26 cellular contexts compared by ENCODE assay signal in the genomic region with DNA sequence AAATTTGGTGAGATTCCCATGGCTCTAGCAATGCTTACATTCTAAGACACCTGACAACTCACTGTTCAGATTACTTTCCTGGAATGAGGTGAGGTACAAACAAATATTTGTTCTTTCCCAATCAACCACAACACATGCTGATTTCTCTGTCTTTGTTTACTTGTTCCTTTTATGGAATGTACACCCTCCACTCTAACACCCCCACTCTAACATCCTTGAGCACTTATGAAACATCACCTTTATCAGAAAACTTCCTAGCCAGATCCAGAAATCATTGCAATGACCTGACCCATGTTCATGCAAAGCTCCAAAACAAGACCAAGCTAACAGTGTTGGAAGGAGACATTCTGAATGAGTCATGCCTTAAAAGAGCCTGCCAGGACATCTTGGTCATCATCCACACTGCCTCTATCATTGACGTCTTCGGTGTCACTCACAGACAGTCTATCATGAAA. TPM values are rescaled to one million over a fixed set of nuclear protein-coding genes. Genes with fewer than 3 reads are reported as not detected.
A peak's percentile ranks its signal among the peaks of the same experiment; 100 is the strongest.
DNase-seq lines count a peak whose midpoint lies in the region; ATAC-seq, FAIRE-seq and TF ChIP-seq lines count a peak whose summit lies in the region.
"Had no signal": no experiment of that assay in that cellular context is flagged by ENCODE, and none has a peak within 500 bp of the region (broad histone marks: within the 10 kb centered on the region; RNA-seq: fewer than 3 reads in every experiment).

No MANE protein-coding gene starts in this region.

- TF ChIP-seq RAD21 in HepG2 (CRISPR knock-in tag; IDR thresholded peaks at IDR 0.05) = no peak

- H2AFZ ChIP-seq in HepG2 (ENCODE audit: low read length) = no peak overlapping the region

- no peak overlapping the region for H3K4me3 Mint-ChIP-seq in activated CD4-positive, alpha-beta T cell treated with anti-CD3 and anti-CD28 coated beads, Interleukin-2, amount 10 ng/mL, durations not matched to agents 7 days and 5 days
- H3K4me3 Mint-ChIP-seq: nephron had no signal

- TF ChIP-seq EP300 in HepG2 (IDR thresholded peaks at IDR 0.05; ENCODE audit: low read depth in 2 of 2, low read length in 2 of 2) = no peak
- no peak for TF ChIP-seq EP300 in HepG2 (CRISPR knock-in tag; IDR thresholded peaks at IDR 0.05; ENCODE audit: borderline replicate concordance)

- DNase-seq in right cardiac atrium = no peak
- DNase-seq in Right ventricle myocardium inferior (ENCODE audit: missing footprints) = no peak
- DNase-seq in bronchial epithelial cell (ENCODE audit: low read depth) = peak; percentile 61
- DNase-seq in HepG2 (ENCODE audit: low spot score) = no peak
- peak; percentile 29 for DNase-seq in urothelium cell line (ENCODE audit: low spot score)
- no peak for DNase-seq in mesenteric fat pad (ENCODE audit: low spot score)
- no peak for DNase-seq in activated CD4-positive, alpha-beta T cell treated with anti-CD3 and anti-CD28 coated beads, Interleukin-2, amount 10 ng/mL, durations not matched to agents 7 days and 5 days
- DNase-seq: activated naive CD4-positive, alpha-beta T cell treated with anti-CD3 and anti-CD28 coated beads, Interleukin-2, amount 50 U/mL, for 16 hours; activated T-cell treated with anti-CD3 and anti-CD28 coated beads, Interleukin-2, amount 50 U/mL, for 48 hours; C1 segment of cervical spinal cord; effector CD4-positive, alpha-beta T cell; NCI-H2171 treated with DMSO at 0.1 percent for 48 hours; NCI-H69; posterior cingulate gyrus; SHP77; SW 1271 had no signal

- H3K4me3 ChIP-seq in right cardiac atrium (ENCODE audit: low read length) (no peak overlapping the region), bronchial epithelial cell (ENCODE audit: low read depth, low read length) (no peak overlapping the region), HepG2 (replicated peaks in 1 of 3; ENCODE audit: insufficient read depth in 1 of 3, low read depth in 2 of 3, low read length in 3 of 3) (no peak overlapping the region)
- H3K4me3 ChIP-seq: ascending aorta had no signal

- H3K27me3 Mint-ChIP-seq in activated CD4-positive, alpha-beta T cell treated with anti-CD3 and anti-CD28 coated beads, Interleukin-2, amount 10 ng/mL, durations not matched to agents 7 days and 5 days = peaks cover 20% of the 10 kb centered on the region

- ATAC-seq in right cardiac atrium (peak; percentile 57 to 73), Right ventricle myocardium inferior (no peak), HepG2 (no peak), GM21825 (IDR thresholded peaks at IDR 0.05; ENCODE audit: unreplicated experiment) (no peak)
- ATAC-seq: activated CD4-positive, CD25-positive, alpha-beta regulatory T cell treated with anti-CD3 and anti-CD28 coated beads, Interleukin-2, amount 50 U/mL, for 24 hours had no signal

- H3K9me3 ChIP-seq in right cardiac atrium (ENCODE audit: control insufficient read depth, low read length) (no peaks in the 10 kb centered on the region), HepG2 (ENCODE audit: low read length) (no peaks in the 10 kb centered on the region)
- H3K9me3 ChIP-seq: ascending aorta had no signal

- H3K27me3 ChIP-seq in right cardiac atrium (ENCODE audit: control insufficient read depth, insufficient read depth) (no peaks in the 10 kb centered on the region), bronchial epithelial cell (ENCODE audit: control insufficient read depth, insufficient read depth, low read length) (peaks cover 3% of the 10 kb centered on the region), HepG2 (ENCODE audit: control insufficient read depth in 1 of 2, insufficient read depth in 2 of 2, low read length in 2 of 2) (0 out of 5 replicates have a peak, but pooled peaks cover 0 to under 1% of the 10 kb centered on the region in 2 experiments)
- H3K27me3 ChIP-seq: ascending aorta had no signal

- H3K27ac ChIP-seq in right cardiac atrium (ENCODE audit: low read length) (no peak overlapping the region), HepG2 (ENCODE audit: extremely low read length, insufficient read depth, low read length) (no peak overlapping the region)
- H3K27ac ChIP-seq: ascending aorta had no signal

- H3K79me2 ChIP-seq in HepG2 (ENCODE audit: insufficient read depth, low read length) = no peaks in the 10 kb centered on the region

- WGBS in right cardiac atrium = 45% methylated on average over 2 of the region's 2 CpGs
- WGBS in HepG2 (ENCODE audit: low lambda C conversion rate) = 56% methylated on average over 2 of the region's 2 CpGs

- intact Hi-C loops in right cardiac atrium (cut with DNase I) (no loop called here), Right ventricle myocardium inferior (cut with DNase I) (no loop called here), HepG2 (cut with micrococcal nuclease; ENCODE audit: unreplicated experiment) (loop anchor here (10.0 kb wide), 1 partner anchor 52 kb away; no protein-coding TSS in a partner anchor)

- H3K9me3 Mint-ChIP-seq in activated CD4-positive, alpha-beta T cell treated with anti-CD3 and anti-CD28 coated beads, Interleukin-2, amount 10 ng/mL, durations not matched to agents 7 days and 5 days = no peaks in the 10 kb centered on the region
- H3K9me3 Mint-ChIP-seq: nephron had no signal

- no TSS peak for BruUV-seq in HepG2 (replicated peaks; lab: Mats Ljungman, UMichigan)

- no peak overlapping the region for H3K4me2 ChIP-seq in HepG2 (ENCODE audit: low read depth, low read length)

- H3K4me1 ChIP-seq in right cardiac atrium (ENCODE audit: control insufficient read depth, insufficient read depth, low read length) = no peaks in the 10 kb centered on the region
- H3K4me1 ChIP-seq in HepG2 (ENCODE audit: insufficient read depth, low read length) = peaks cover 6% of the 10 kb centered on the region; the same call in 1 of the 2 replicates
- H3K4me1 ChIP-seq: ascending aorta had no signal

- CTCF ChIA-PET in HepG2 (lab: Yijun Ruan, JAX; ENCODE audit: low intra/inter-chr PET ratio, low total read pairs) = no interaction called here
- CTCF ChIA-PET in activated CD4-positive, alpha-beta T cell treated with anti-CD3 and anti-CD28 coated beads, Interleukin-2, amount 10 ng/mL, durations not matched to agents 7 days and 5 days (lab: Charles Lee) = no interaction called here

- no peaks in the 10 kb centered on the region for H3K4me1 Mint-ChIP-seq in activated CD4-positive, alpha-beta T cell treated with anti-CD3 and anti-CD28 coated beads, Interleukin-2, amount 10 ng/mL, durations not matched to agents 7 days and 5 days
- H3K4me1 Mint-ChIP-seq: nephron had no signal

- H3K36me3 ChIP-seq in bronchial epithelial cell (ENCODE audit: control insufficient read depth, insufficient read depth, low read length) (no peaks in the 10 kb centered on the region), HepG2 (replicated peaks in 1 of 2; ENCODE audit: control insufficient read depth in 1 of 2, insufficient read depth in 2 of 2, low read length in 2 of 2) (no peaks in the 10 kb centered on the region)
- H3K36me3 ChIP-seq: ascending aorta had no signal

- H3K27ac Mint-ChIP-seq in activated CD4-positive, alpha-beta T cell treated with anti-CD3 and anti-CD28 coated beads, Interleukin-2, amount 10 ng/mL, durations not matched to agents 7 days and 5 days = no peak overlapping the region
- H3K27ac Mint-ChIP-seq: nephron had no signal

- TF ChIP-seq CTCF in bronchial epithelial cell (IDR thresholded peaks at IDR 0.05; ENCODE audit: insufficient read depth, low read length, severe bottlenecking) (no peak), HepG2 (CRISPR knock-in tag; IDR thresholded peaks at IDR 0.05) (no peak)

- TF ChIP-seq POLR2A in HepG2 (IDR thresholded peaks at IDR 0.05; ENCODE audit: insufficient read depth in 1 of 2, low read depth in 2 of 2, low read length in 2 of 2) = no peak

- H3K36me3 Mint-ChIP-seq in activated CD4-positive, alpha-beta T cell treated with anti-CD3 and anti-CD28 coated beads, Interleukin-2, amount 10 ng/mL, durations not matched to agents 7 days and 5 days (ENCODE audit: low read depth) = no peaks in the 10 kb centered on the region

- H4K20me1 ChIP-seq in HepG2 (ENCODE audit: insufficient read depth, low read length) = no peaks in the 10 kb centered on the region

- H3K9ac ChIP-seq in HepG2 (ENCODE audit: insufficient read depth, low read depth, low read length) = no peak overlapping the region

- POLR2A ChIA-PET in HepG2 (lab: Yijun Ruan, JAX) = no interaction called here
- POLR2A ChIA-PET in activated CD4-positive, alpha-beta T cell treated with anti-CD3 and anti-CD28 coated beads, Interleukin-2, amount 10 ng/mL, durations not matched to agents 7 days and 5 days (lab: Charles Lee) = no interaction called here

- FAIRE-seq in bronchial epithelial cell (lab: Jason Lieb, UNC) (no peak), HepG2 (lab: Jason Lieb, UNC) (no peak), urothelium cell line (lab: Jason Lieb, UNC) (no peak)
- FAIRE-seq: D721Med, H54 had no signal

- in situ Hi-C loops in HepG2 (cut with HindIII; ENCODE audit: extremely low pct_ligation_motif_present, low pct_unique_long_range_greater_than_20kb) = no loop called here

RNA-seq across cellular contexts. Expression of gene HSD3B1, which starts 35.5 kb away (rescaled TPM):
- not detected for total RNA-seq in right cardiac atrium
- polyA plus RNA-seq in right cardiac atrium = not detected
- not detected for total RNA-seq in Right ventricle myocardium inferior
- total RNA-seq in bronchial epithelial cell = not detected in 2 replicates
- total RNA-seq in HepG2 (2016; rRNA removed; fragmentation: Illumina TruSeq; extraction: Trizol) = not detected in 2 replicates
- total RNA-seq in HepG2 (2016; cell fraction: cytosol; rRNA removed; fragmentation: Illumina TruSeq; extraction: Trizol; ENCODE audit: low read depth) = not detected in 2 replicates
- total RNA-seq in HepG2 (2016; cell fraction: insoluble cytoplasmic fraction; rRNA removed; fragmentation: Illumina TruSeq; extraction: Trizol) = not detected in 2 replicates
- not detected in 2 replicates for total RNA-seq in HepG2 (2016; cell fraction: membrane; rRNA removed; fragmentation: Illumina TruSeq; extraction: Trizol)
- not detected in 2 replicates for total RNA-seq in HepG2 (2016; cell fraction: nucleus; rRNA removed; fragmentation: Illumina TruSeq; extraction: Trizol)
- polyA plus RNA-seq in HepG2 (2011; rRNA removed) = not detected in 2 replicates
- not detected in 2 replicates for polyA plus RNA-seq in HepG2 (2011; cell fraction: cytosol; rRNA removed)
- polyA plus RNA-seq in HepG2 (2011; cell fraction: nucleus; rRNA removed) = not detected in 2 replicates
- polyA plus RNA-seq in HepG2 (2012) = not detected in 2 replicates
- not detected in 2 replicates for polyA plus RNA-seq in HepG2 (2016; cell fraction: cytosol; fragmentation: Illumina TruSeq; extraction: Trizol; ENCODE audit: low read depth)
- not detected in 2 replicates for polyA plus RNA-seq in HepG2 (2016; cell fraction: insoluble cytoplasmic fraction; fragmentation: Illumina TruSeq; extraction: Trizol; ENCODE audit: low read depth)
- not detected in 2 replicates for polyA plus RNA-seq in HepG2 (2016; cell fraction: membrane; fragmentation: Illumina TruSeq; extraction: Trizol; ENCODE audit: low read depth)
- polyA plus RNA-seq in HepG2 (2016; cell fraction: nucleus; fragmentation: Illumina TruSeq; extraction: Trizol; ENCODE audit: insufficient read depth, low read depth) = not detected in 2 replicates
- not detected in 2 replicates for polyA minus RNA-seq in HepG2 (2011; rRNA and poly(A)+ RNA removed; ENCODE audit: low replicate concordance)
- polyA minus RNA-seq in HepG2 (2011; cell fraction: cytosol; rRNA and poly(A)+ RNA removed) = not detected in 2 replicates
- not detected in 2 replicates for polyA minus RNA-seq in HepG2 (2011; cell fraction: nucleus; rRNA and poly(A)+ RNA removed)
- not detected for total RNA-seq in mesenteric fat pad
- total RNA-seq in activated CD4-positive, alpha-beta T cell treated with anti-CD3 and anti-CD28 coated beads, Interleukin-2, amount 10 ng/mL, durations not matched to agents 7 days and 5 days = not detected
- total RNA-seq: A673; activated CD8-positive, alpha-beta memory T cell treated with anti-CD3 and anti-CD28 coated beads for 36 hours; ascending aorta; chondrocyte had no signal
- polyA plus RNA-seq: esophagus had no signal

Comparison
In these comparisons a context has a peak if more than half of its experiments do, and no peak if none do; other contexts are left out.
1. ATAC-seq: peak in right cardiac atrium (2 of 2); none in Right ventricle myocardium inferior (single experiment), HepG2 (single experiment) and GM21825 (single experiment).
2. DNase-seq: peak in bronchial epithelial cell (single experiment) and urothelium cell line (single experiment); none in right cardiac atrium (0 of 3), Right ventricle myocardium inferior (single experiment), HepG2 (single experiment), mesenteric fat pad (single experiment) and activated CD4-positive, alpha-beta T cell treated with anti-CD3 and anti-CD28 coated beads, Interleukin-2, amount 10 ng/mL, durations not matched to agents 7 days and 5 days (single experiment).